ENCODE assay signal across 13 cellular contexts in the genomic region with DNA sequence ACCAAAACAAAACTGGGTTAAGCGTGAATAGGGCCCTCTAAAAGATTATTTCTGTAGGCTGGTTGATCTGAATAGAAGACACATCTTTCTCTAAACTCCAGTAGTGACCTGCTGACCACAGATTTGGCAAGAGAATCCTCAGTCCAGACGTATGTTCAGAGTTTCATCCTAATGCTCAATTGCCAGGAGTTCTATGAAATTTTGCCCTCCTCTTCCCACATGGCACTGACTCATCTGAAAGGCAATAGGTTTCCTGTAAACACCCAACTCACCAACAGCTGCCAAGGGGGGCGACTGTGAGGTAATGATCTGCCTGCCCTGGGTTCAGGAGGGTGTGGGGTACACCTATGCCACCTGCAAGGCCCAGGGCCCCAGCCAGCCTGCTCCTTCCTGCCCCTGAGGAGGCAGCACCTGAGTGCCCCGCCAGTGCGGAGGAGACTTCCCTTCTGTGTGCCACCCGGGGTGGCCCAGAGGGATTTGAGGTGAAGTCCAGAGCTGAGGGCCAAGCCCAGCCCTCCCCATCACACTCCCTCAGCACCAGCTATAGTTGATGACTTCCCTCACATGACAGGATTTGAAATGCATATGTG. TPM values are rescaled to one million over a fixed set of nuclear protein-coding genes. Genes with fewer than 3 reads are reported as not detected.
DNase-seq lines count a peak whose midpoint lies in the region; TF ChIP-seq lines count a peak whose summit lies in the region.
"Had no signal": no experiment of that assay in that cellular context is flagged by ENCODE, and none has a peak within 500 bp of the region (broad histone marks: within the 10 kb centered on the region; RNA-seq: fewer than 3 reads in every experiment).

No MANE protein-coding gene starts in this region.

- no peak overlapping the region for H2BK120ac ChIP-seq in mesenchymal stem cell (ENCODE audit: low read depth, low read length)

- peak; percentile 36 for DNase-seq in AG10803 (ENCODE audit: low read depth)
- peak; percentile 46 for DNase-seq in MG63
- peak; percentile 58 for DNase-seq in dermis blood vessel endothelial cell
- peak; percentile 25 for DNase-seq in mesenchymal stem cell
- no peak for DNase-seq in LoVo (ENCODE audit: low spot score)
- DNase-seq in testis, result no peak
- DNase-seq in ecto neural progenitor cell (ENCODE audit: low spot score), result no peak
- DNase-seq in coronary artery (ENCODE audit: low spot score), result no peak
- DNase-seq: activated CD4-positive, alpha-beta T cell treated with anti-CD3 and anti-CD28 coated beads, Interleukin-2, amount 10 ng/mL, durations not matched to agents 7 days and 5 days; NCI-H1417 treated with DMSO at 0.1 percent for 48 hours; NCI-H524; pancreas; tibial artery had no signal

- H3K36me3 ChIP-seq in MG63 (no peaks in the 10 kb centered on the region), mesenchymal stem cell (ENCODE audit: control insufficient read depth in 1 of 2, insufficient read depth in 2 of 2, low read depth in 1 of 2, low read length in 2 of 2) (no peaks in the 10 kb centered on the region), testis (ENCODE audit: low read depth, missing control alignments) (no peaks in the 10 kb centered on the region)
- H3K36me3 ChIP-seq: pancreas, tibial artery had no signal

- H2BK5ac ChIP-seq in mesenchymal stem cell (ENCODE audit: low read depth, low read length, poor library complexity, severe bottlenecking), result no peak overlapping the region

- no peak overlapping the region for H3K9ac ChIP-seq in mesenchymal stem cell (ENCODE audit: low read length)

- H3K27me3 ChIP-seq in MG63 (no peaks in the 10 kb centered on the region; the same call in 1 of the 2 replicates), mesenchymal stem cell (ENCODE audit: control insufficient read depth in 1 of 2, insufficient read depth in 1 of 2, low read length in 2 of 2) (peaks cover 0 to 13% of the 10 kb centered on the region in 2 experiments), testis (no peaks in the 10 kb centered on the region)
- H3K27me3 ChIP-seq: pancreas had no signal

- 50% methylated on average over 2 of the region's 6 CpGs for WGBS in mesenchymal stem cell
- 79 to 82% methylated on average over 5 to 6 of the region's 6 CpGs for WGBS in testis, 2 donors

- intact Hi-C loops in testis (cut with DNase I; ENCODE audit: low total_unique reads), result no loop called here

- H2BK15ac ChIP-seq in mesenchymal stem cell (ENCODE audit: low read depth, poor library complexity, severe bottlenecking), result no peak overlapping the region

- no peak overlapping the region for H3K4ac ChIP-seq in mesenchymal stem cell (ENCODE audit: low read depth in 1 of 2, low read length in 2 of 2)

- H3K4me1 ChIP-seq in mesenchymal stem cell (ENCODE audit: control insufficient read depth, insufficient read depth, low read depth, low read length) (peaks cover 6% of the 10 kb centered on the region), testis (no peaks in the 10 kb centered on the region)
- H3K4me1 ChIP-seq: pancreas, tibial artery had no signal

- no peak overlapping the region for H2AFZ ChIP-seq in mesenchymal stem cell (ENCODE audit: low read depth, low read length)

- no peak for TF ChIP-seq POLR2A in testis (IDR thresholded peaks at IDR 0.05)

- no peak overlapping the region for H4K91ac ChIP-seq in mesenchymal stem cell (ENCODE audit: low read length)

- peak overlapping the region in 1 of 2 experiments; percentile 1 for H3K18ac ChIP-seq in mesenchymal stem cell (ENCODE audit: low read depth in 1 of 2, low read length in 2 of 2)

- H3K4me2 ChIP-seq in mesenchymal stem cell (ENCODE audit: low read length, poor library complexity, severe bottlenecking), result no peak overlapping the region

- no peak overlapping the region for H3K4me3 ChIP-seq in AG10803 (ENCODE audit: low read length)
- H3K4me3 ChIP-seq in MG63, result no peak overlapping the region
- H3K4me3 ChIP-seq in mesenchymal stem cell (ENCODE audit: insufficient read depth in 1 of 2, low read depth in 1 of 2, low read length in 2 of 2), result no peak overlapping the region
- H3K4me3 ChIP-seq in testis, result no peak overlapping the region
- H3K4me3 ChIP-seq in coronary artery, result no peak overlapping the region
- H3K4me3 ChIP-seq: pancreas, tibial artery had no signal

- H3K14ac ChIP-seq in mesenchymal stem cell (ENCODE audit: low read length in 2 of 2), result no peak overlapping the region

- TF ChIP-seq CTCF in AG10803 (conservative IDR thresholded peaks at IDR 0.05; ENCODE audit: low read length) (no peak), testis (IDR thresholded peaks at IDR 0.05) (no peak), coronary artery (IDR thresholded peaks at IDR 0.05) (no peak)

- no peak overlapping the region for H2BK12ac ChIP-seq in mesenchymal stem cell (ENCODE audit: low read length in 2 of 2)

- H2AK5ac ChIP-seq in mesenchymal stem cell (ENCODE audit: low read length, severe bottlenecking), result no peak overlapping the region

- H3K27ac ChIP-seq in mesenchymal stem cell (ENCODE audit: low read length, poor library complexity, severe bottlenecking) (no peak overlapping the region), testis (no peak overlapping the region), coronary artery (no peak overlapping the region)
- H3K27ac ChIP-seq: pancreas, tibial artery had no signal

- no peaks in the 10 kb centered on the region for H3K79me1 ChIP-seq in mesenchymal stem cell (replicated peaks; ENCODE audit: low read length, poor library complexity, severe bottlenecking)

- no peak overlapping the region for H3K23ac ChIP-seq in mesenchymal stem cell (ENCODE audit: low read length in 2 of 2)

- H3K9me3 ChIP-seq in MG63, result no peaks in the 10 kb centered on the region
- H3K9me3 ChIP-seq in mesenchymal stem cell (ENCODE audit: control insufficient read depth, low read length), result no peaks in the 10 kb centered on the region
- H3K9me3 ChIP-seq in testis, result no peaks in the 10 kb centered on the region
- H3K9me3 ChIP-seq: pancreas, tibial artery had no signal

- H4K8ac ChIP-seq in mesenchymal stem cell (ENCODE audit: low read length), result no peak overlapping the region

RNA-seq across cellular contexts. Expression of gene PLA2G4D, which starts 8.4 kb away (rescaled TPM):
- total RNA-seq in MG63 (2014; rRNA removed; shearing (Covaris generic); ENCODE audit: low replicate concordance), result not detected in 2 replicates
- total RNA-seq in dermis blood vessel endothelial cell, result 0.17 TPM in 1 of 2 replicates, not detected in the other
- polyA plus RNA-seq in mesenchymal stem cell (2013, experiment 1 of 2), result not detected
- not detected for polyA plus RNA-seq in mesenchymal stem cell (2013, experiment 2 of 2)
- total RNA-seq in testis, result under 1 TPM; 0.16 to 0.43 TPM
- polyA plus RNA-seq in testis (ENCODE audit: insufficient read depth, low read depth, low replicate concordance), result 0.11 TPM
- total RNA-seq: activated CD4-positive, alpha-beta T cell treated with anti-CD3 and anti-CD28 coated beads, Interleukin-2, amount 10 ng/mL, durations not matched to agents 7 days and 5 days had no signal

RNA-seq across cellular contexts. Expression of gene PLA2G4F, which starts 53.7 kb away (rescaled TPM):
- total RNA-seq in MG63 (2014; rRNA removed; shearing (Covaris generic); ENCODE audit: low replicate concordance), result not detected in 2 replicates
- total RNA-seq in dermis blood vessel endothelial cell, result not detected in 2 replicates
- polyA plus RNA-seq in mesenchymal stem cell (2013, experiment 1 of 2), result not detected
- not detected for polyA plus RNA-seq in mesenchymal stem cell (2013, experiment 2 of 2)
- under 1 TPM; 0.12 to 0.31 TPM for total RNA-seq in testis
- polyA plus RNA-seq in testis (ENCODE audit: insufficient read depth, low read depth, low replicate concordance), result 0.15 TPM
- total RNA-seq: activated CD4-positive, alpha-beta T cell treated with anti-CD3 and anti-CD28 coated beads, Interleukin-2, amount 10 ng/mL, durations not matched to agents 7 days and 5 days had no signal

Comparison
In these comparisons a context has a peak if more than half of its experiments do, and no peak if none do; other contexts are left out.
1. DNase-seq: peak in AG10803 (single experiment), MG63 (single experiment), dermis blood vessel endothelial cell (single experiment) and mesenchymal stem cell (single experiment); none in LoVo (single experiment), testis (single experiment), ecto neural progenitor cell (single experiment) and coronary artery (single experiment).